8 cellular contexts compared by ENCODE assay signal in the genomic region with DNA sequence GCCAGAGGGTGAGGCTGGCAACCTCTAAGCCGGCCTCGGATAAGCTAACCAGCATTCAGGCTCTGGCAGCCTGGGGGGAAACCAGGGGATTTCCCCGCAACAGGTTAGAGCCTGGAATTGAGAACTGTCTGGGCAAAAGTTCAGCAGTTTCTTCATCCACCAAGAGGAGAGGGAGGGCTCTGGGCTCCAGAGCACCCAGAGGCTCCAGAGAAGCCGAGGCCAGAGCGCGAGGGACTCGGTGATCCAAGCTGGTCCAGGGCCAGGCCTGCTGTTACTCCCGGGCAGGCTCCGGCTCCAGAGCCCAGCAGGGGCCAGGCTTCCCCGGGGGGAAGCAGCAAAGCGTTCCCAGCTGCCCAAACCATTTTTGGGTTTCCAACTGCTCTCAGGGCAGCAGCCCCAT. TPM values are rescaled to one million over a fixed set of nuclear protein-coding genes. Genes with fewer than 3 reads are reported as not detected.
DNase-seq lines count a peak whose midpoint lies in the region; ATAC-seq and TF ChIP-seq lines count a peak whose summit lies in the region.
"Had no signal": no experiment of that assay in that cellular context is flagged by ENCODE, and none has a peak within 500 bp of the region (broad histone marks: within the 10 kb centered on the region; RNA-seq: fewer than 3 reads in every experiment).

No MANE protein-coding gene starts in this region.

- no peak overlapping the region for H3K4me3 ChIP-seq in BJ (ENCODE audit: low read depth, low read length)
- no peak overlapping the region for H3K4me3 ChIP-seq in mesodermal cell (ENCODE audit: extremely low read depth, insufficient read depth, low read length, poor library complexity, severe bottlenecking)

- 0 out of 2 replicates have a peak, but pooled peaks have one; percentile 6 for TF ChIP-seq CTCF in BJ (IDR thresholded peaks at IDR 0.05; ENCODE audit: insufficient read depth, low read depth, low read length)

- peak overlapping the region; percentile 10 for H3K27ac ChIP-seq in mesodermal cell (ENCODE audit: low read depth, low read length, severe bottlenecking)

- peaks cover 12% of the 10 kb centered on the region for H3K4me1 ChIP-seq in mesodermal cell (ENCODE audit: control insufficient read depth, insufficient read depth, low read length, poor library complexity, severe bottlenecking)

- DNase-seq in BJ (ENCODE audit: low read depth) = no peak
- peak; percentile 69 for DNase-seq in amniotic epithelial cell (ENCODE audit: low read depth)
- DNase-seq in KG1 (lab: John Stamatoyannopoulos, UW) = no peak
- no peak for DNase-seq in NCI-H446 treated with DMSO at 0.1 percent for 48 hours (lab: John Stamatoyannopoulos, UW)
- DNase-seq: HCEC 1CT, NCI-H1436 had no signal

- 94 to 95% methylated on average over 11 of the region's 11 CpGs for WGBS in mesodermal cell (ENCODE audit: insufficient coverage in 2 of 2), 2 experiments

- no peak for ATAC-seq in GM21619 (IDR thresholded peaks at IDR 0.05; ENCODE audit: unreplicated experiment)

- no peaks in the 10 kb centered on the region for H3K9me3 ChIP-seq in mesodermal cell (ENCODE audit: control insufficient read depth, low read length)

- CTCF ChIA-PET in BJ (lab: Yijun Ruan, JAX) = interaction anchor here (0.6 to 6.8 kb wide), 7 partner anchors 7 to 166 kb away, joined by 3 to 47 read pairs (median 4); no protein-coding TSS in a partner anchor

- H3K36me3 ChIP-seq in BJ (ENCODE audit: control insufficient read depth, insufficient read depth, low read length) = peaks cover 13% of the 10 kb centered on the region
- peaks cover 45% of the 10 kb centered on the region for H3K36me3 ChIP-seq in mesodermal cell (ENCODE audit: control insufficient read depth, insufficient read depth, low read length)

- POLR2A ChIA-PET in BJ (lab: Charles Lee) = no interaction called here

- no peaks in the 10 kb centered on the region for H3K27me3 ChIP-seq in BJ (ENCODE audit: control insufficient read depth, insufficient read depth, low read length)

RNA-seq across cellular contexts. Expression of a gene that starts 13.3 kb away (rescaled TPM):
- 4.7 and 5.8 TPM in 2 replicates for polyA plus RNA-seq in BJ (2011; rRNA removed)
- polyA minus RNA-seq in BJ (2011; rRNA and poly(A)+ RNA removed) = 3.3 and 6.2 TPM in 2 replicates
- polyA plus RNA-seq in mesodermal cell (2013, experiment 1 of 2) = 38.7 TPM
- 31.5 TPM for polyA plus RNA-seq in mesodermal cell (2013, experiment 2 of 2)

RNA-seq across cellular contexts. Expression of a gene that starts 17.5 kb away (rescaled TPM):
- polyA plus RNA-seq in BJ (2011; rRNA removed) = 22.5 and 34.6 TPM in 2 replicates
- 16.4 and 26.2 TPM in 2 replicates for polyA minus RNA-seq in BJ (2011; rRNA and poly(A)+ RNA removed)
- polyA plus RNA-seq in mesodermal cell (2013, experiment 1 of 2) = 54.8 TPM
- 44.0 TPM for polyA plus RNA-seq in mesodermal cell (2013, experiment 2 of 2)

RNA-seq across cellular contexts. Expression of a gene that starts 32.4 kb away (rescaled TPM):
- 16.4 and 24.0 TPM in 2 replicates for polyA plus RNA-seq in BJ (2011; rRNA removed)
- polyA minus RNA-seq in BJ (2011; rRNA and poly(A)+ RNA removed) = 5.9 and 11.8 TPM in 2 replicates
- polyA plus RNA-seq in mesodermal cell (2013, experiment 1 of 2) = 21.0 TPM
- polyA plus RNA-seq in mesodermal cell (2013, experiment 2 of 2) = 15.1 TPM

RNA-seq across cellular contexts. Expression of a gene that starts 46.3 kb away (rescaled TPM):
- polyA plus RNA-seq in BJ (2011; rRNA removed) = not detected in 2 replicates
- not detected in 2 replicates for polyA minus RNA-seq in BJ (2011; rRNA and poly(A)+ RNA removed)
- polyA plus RNA-seq in mesodermal cell (2013, experiment 1 of 2) = not detected
- not detected for polyA plus RNA-seq in mesodermal cell (2013, experiment 2 of 2)

RNA-seq across cellular contexts. Expression of a gene that starts 49.3 kb away (rescaled TPM):
- polyA plus RNA-seq in BJ (2011; rRNA removed) = 9,083 and 9,143 TPM in 2 replicates
- polyA minus RNA-seq in BJ (2011; rRNA and poly(A)+ RNA removed) = 3,496 and 6,684 TPM in 2 replicates
- 1,236 TPM for polyA plus RNA-seq in mesodermal cell (2013, experiment 1 of 2)
- polyA plus RNA-seq in mesodermal cell (2013, experiment 2 of 2) = 1,057 TPM
